In the genomic region with DNA sequence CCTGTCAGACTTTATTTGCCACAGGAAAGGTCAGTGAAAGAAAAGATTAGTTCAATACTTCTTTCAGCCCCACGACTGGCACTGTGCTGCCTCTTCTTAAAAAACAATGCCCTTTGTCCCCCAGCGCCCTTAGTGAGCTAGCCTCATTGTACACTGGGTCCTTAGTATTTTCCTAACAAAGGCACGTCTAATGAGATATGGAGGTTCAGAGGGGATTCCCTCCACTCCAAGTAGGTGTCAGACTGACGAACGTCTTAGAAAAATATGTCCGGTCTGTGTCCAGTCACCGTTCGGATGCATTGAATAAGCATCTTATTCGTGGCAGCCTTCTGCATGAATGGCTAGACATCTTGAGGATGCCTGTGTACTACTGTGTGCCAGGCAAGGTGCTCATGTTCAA, we compare ENCODE assay signal across 8 cellular contexts. TPM values are rescaled to one million over a fixed set of nuclear protein-coding genes. Genes with fewer than 3 reads are reported as not detected.
A peak's percentile ranks its signal among the peaks of the same experiment; 100 is the strongest.
DNase-seq lines count a peak whose midpoint lies in the region; ATAC-seq and TF ChIP-seq lines count a peak whose summit lies in the region.

No MANE protein-coding gene starts in this region.

- no peaks in the 10 kb centered on the region for H4K20me1 ChIP-seq in KMS-11 (ENCODE audit: insufficient read depth)

- no peaks in the 10 kb centered on the region for H3K27me3 ChIP-seq in KMS-11 (ENCODE audit: insufficient read depth, low read depth)
- H3K27me3 ChIP-seq in mucosa of stomach (ENCODE audit: control insufficient read depth, insufficient read depth, low read length) = no peaks in the 10 kb centered on the region
- H3K27me3 ChIP-seq in foreskin keratinocyte = no peaks in the 10 kb centered on the region

- H3K9me3 ChIP-seq in mucosa of stomach (ENCODE audit: control insufficient read depth, low read length) = no peaks in the 10 kb centered on the region

- peak overlapping the region; percentile 73 for H3K4me3 ChIP-seq in KMS-11 (IDR thresholded peaks at IDR 0.05; ENCODE audit: insufficient read depth, low read depth, low read length)
- H3K4me3 ChIP-seq in cardiac fibroblast (replicated peaks in 1 of 2; ENCODE audit: low read depth in 2 of 2, low read length in 2 of 2) = peak overlapping the region; percentile 80
- H3K4me3 ChIP-seq in mucosa of stomach (ENCODE audit: low read length) = peak overlapping the region; percentile 54

- TF ChIP-seq CTCF in KMS-11 (conservative IDR thresholded peaks at IDR 0.05; ENCODE audit: low read depth, low read length) (no peak), cardiac fibroblast (IDR thresholded peaks at IDR 0.05; ENCODE audit: low read depth, low read length) (no peak), foreskin keratinocyte (conservative IDR thresholded peaks at IDR 0.05) (no peak)

- no peaks in the 10 kb centered on the region for H3K36me3 ChIP-seq in KMS-11 (ENCODE audit: insufficient read depth)
- H3K36me3 ChIP-seq in mucosa of stomach (ENCODE audit: control insufficient read depth, insufficient read depth, low read length) = no peaks in the 10 kb centered on the region

- peak overlapping the region; percentile 57; the same call in 1 of the 2 replicates for H2AFZ ChIP-seq in KMS-11 (ENCODE audit: low read depth)

- no peak overlapping the region for H3K27ac ChIP-seq in KMS-11
- H3K27ac ChIP-seq in foreskin keratinocyte = no peak overlapping the region

- DNase-seq in Ammon's horn (ENCODE audit: low spot score) (peak; percentile 76), cardiac fibroblast (ENCODE audit: low read depth in 2 of 2) (peak; percentile 3 to 16), AG20443 (ENCODE audit: low spot score) (no peak), foreskin keratinocyte (no peak)

- peak overlapping the region; percentile 69 for H3K4me2 ChIP-seq in KMS-11

- no peaks in the 10 kb centered on the region for H3K79me2 ChIP-seq in KMS-11 (ENCODE audit: insufficient read depth, low read depth)

- no peak for ATAC-seq in HG03159 (IDR thresholded peaks at IDR 0.05; ENCODE audit: unreplicated experiment)
- no peak for ATAC-seq in foreskin keratinocyte
- ATAC-seq in HG02798 (IDR thresholded peaks at IDR 0.05; ENCODE audit: poor library complexity, unreplicated experiment) = no peak

- H3K4me1 ChIP-seq in KMS-11 (ENCODE audit: low read depth, poor library complexity, severe bottlenecking) (peaks cover 41% of the 10 kb centered on the region), mucosa of stomach (ENCODE audit: control insufficient read depth, insufficient read depth, low read length) (peaks cover 10% of the 10 kb centered on the region), foreskin keratinocyte (peaks cover 9% of the 10 kb centered on the region)

- H3K9ac ChIP-seq in KMS-11 (peak overlapping the region; percentile 70; the same call in 1 of the 2 replicates), mucosa of stomach (ENCODE audit: low read length) (no peak overlapping the region)

RNA-seq across cellular contexts. Expression of a gene that starts 1.1 kb away (rescaled TPM):
- 19.6 and 21.5 TPM in 2 replicates for total RNA-seq in foreskin keratinocyte
- 8.0 and 8.2 TPM in 2 replicates for polyA plus RNA-seq in foreskin keratinocyte

RNA-seq across cellular contexts. Expression of a gene that starts 36.2 kb away (rescaled TPM):
- 156 and 163 TPM in 2 replicates for total RNA-seq in foreskin keratinocyte
- 71.9 and 75.9 TPM in 2 replicates for polyA plus RNA-seq in foreskin keratinocyte

Comparison
In these comparisons a context has a peak if more than half of its experiments do, and no peak if none do; other contexts are left out.
1. DNase-seq: peak in Ammon's horn (single experiment) and cardiac fibroblast (2 of 2); none in AG20443 (single experiment) and foreskin keratinocyte (0 of 2).
2. Peak in every context shown above with its lines, with median percentiles within 50 percentile points of each other: H3K4me3 ChIP-seq.